Comparison of ENCODE assay signal across 1 cellular context in genomic region chr1:211547710-211548109, GRCh38.
TF ChIP-seq lines count a peak whose summit lies in the region.

No MANE protein-coding gene starts in this region.

TF ChIP-seq in K562, 482 proteins besides CTCF, POLR2A, EP300 and RAD21 (continued from another document):
- TF ChIP-seq, protein P1, sequence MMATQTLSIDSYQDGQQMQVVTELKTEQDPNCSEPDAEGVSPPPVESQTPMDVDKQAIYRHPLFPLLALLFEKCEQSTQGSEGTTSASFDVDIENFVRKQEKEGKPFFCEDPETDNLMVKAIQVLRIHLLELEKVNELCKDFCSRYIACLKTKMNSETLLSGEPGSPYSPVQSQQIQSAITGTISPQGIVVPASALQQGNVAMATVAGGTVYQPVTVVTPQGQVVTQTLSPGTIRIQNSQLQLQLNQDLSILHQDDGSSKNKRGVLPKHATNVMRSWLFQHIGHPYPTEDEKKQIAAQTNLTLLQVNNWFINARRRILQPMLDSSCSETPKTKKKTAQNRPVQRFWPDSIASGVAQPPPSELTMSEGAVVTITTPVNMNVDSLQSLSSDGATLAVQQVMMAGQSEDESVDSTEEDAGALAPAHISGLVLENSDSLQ (IDR thresholded peaks at IDR 0.05): peak; percentile 85
- TF ChIP-seq SIX5 (IDR thresholded peaks at IDR 0.05; ENCODE audit: borderline replicate concordance in 1 of 2, insufficient read depth in 1 of 2, low read depth in 1 of 2, low read length in 2 of 2): no peak
- peak; percentile 99 for TF ChIP-seq MYNN (IDR thresholded peaks at IDR 0.05)
- peak; percentile 36; the same call in 1 of the 2 replicates for TF ChIP-seq MYNN (CRISPR knock-in tag; IDR thresholded peaks at IDR 0.05)
- TF ChIP-seq, protein P2, sequence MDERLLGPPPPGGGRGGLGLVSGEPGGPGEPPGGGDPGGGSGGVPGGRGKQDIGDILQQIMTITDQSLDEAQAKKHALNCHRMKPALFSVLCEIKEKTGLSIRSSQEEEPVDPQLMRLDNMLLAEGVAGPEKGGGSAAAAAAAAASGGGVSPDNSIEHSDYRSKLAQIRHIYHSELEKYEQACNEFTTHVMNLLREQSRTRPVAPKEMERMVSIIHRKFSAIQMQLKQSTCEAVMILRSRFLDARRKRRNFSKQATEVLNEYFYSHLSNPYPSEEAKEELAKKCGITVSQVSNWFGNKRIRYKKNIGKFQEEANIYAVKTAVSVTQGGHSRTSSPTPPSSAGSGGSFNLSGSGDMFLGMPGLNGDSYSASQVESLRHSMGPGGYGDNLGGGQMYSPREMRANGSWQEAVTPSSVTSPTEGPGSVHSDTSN (CRISPR knock-in tag; IDR thresholded peaks at IDR 0.05; ENCODE audit: low read depth): no peak
- TF ChIP-seq, protein P2 (tag; conservative IDR thresholded peaks at IDR 0.05; ENCODE audit: low read depth): peak; percentile 77; the same call in 1 of the 2 replicates
- peak; percentile 83 for TF ChIP-seq MEIS2 (IDR thresholded peaks at IDR 0.05; ENCODE audit: partially characterized antibody)
- 0 out of 2 replicates have a peak, but pooled peaks have one; percentile 8 for TF ChIP-seq NFRKB (IDR thresholded peaks at IDR 0.05; ENCODE audit: low read depth)
- no peak for TF ChIP-seq KLF6 (CRISPR knock-in tag; IDR thresholded peaks at IDR 0.05; ENCODE audit: borderline replicate concordance)
